ENCODE assay signal across 8 cellular contexts in genomic region chr3:138417559-138417982, GRCh38. TPM values are rescaled to one million over a fixed set of nuclear protein-coding genes. Genes with fewer than 3 reads are reported as not detected.
DNase-seq lines count a peak whose midpoint lies in the region; ATAC-seq and TF ChIP-seq lines count a peak whose summit lies in the region.

No MANE protein-coding gene starts in this region.

- no peak overlapping the region for H2AFZ ChIP-seq in hepatocyte

- no peaks in the 10 kb centered on the region for H3K9me2 ChIP-seq in hepatocyte (replicated peaks; ENCODE audit: insufficient read depth)

- peak; percentile 91 for ATAC-seq in HG02759 (IDR thresholded peaks at IDR 0.05; ENCODE audit: unreplicated experiment)
- no peak for ATAC-seq in HG03457 (IDR thresholded peaks at IDR 0.05; ENCODE audit: unreplicated experiment)

- H3K27me3 ChIP-seq in ascending aorta (no peaks in the 10 kb centered on the region), hepatocyte (no peaks in the 10 kb centered on the region), sigmoid colon (no peaks in the 10 kb centered on the region)

- peak; percentile 92 for TF ChIP-seq CTCF in GM12874 (IDR thresholded peaks at IDR 0.05; ENCODE audit: insufficient read depth, low read depth, low read length)
- TF ChIP-seq CTCF in ascending aorta (IDR thresholded peaks at IDR 0.05) = peak; percentile 63 to 90 (median 89)
- TF ChIP-seq CTCF in hepatocyte (IDR thresholded peaks at IDR 0.05; ENCODE audit: poor library complexity) = peak; percentile 97
- TF ChIP-seq CTCF in sigmoid colon (IDR thresholded peaks at IDR 0.05) = peak; percentile 81 to 94 (median 86)

- no peaks in the 10 kb centered on the region for H3K4me1 ChIP-seq in ascending aorta
- no peaks in the 10 kb centered on the region for H3K4me1 ChIP-seq in hepatocyte (ENCODE audit: insufficient read depth)
- peaks cover 0 to 7% (median 4%) of the 10 kb centered on the region in 4 donors for H3K4me1 ChIP-seq in sigmoid colon

- no peak overlapping the region for H3K4me3 ChIP-seq in ascending aorta
- H3K4me3 ChIP-seq in hepatocyte = no peak overlapping the region
- no peak overlapping the region for H3K4me3 ChIP-seq in sigmoid colon

- H3K27ac ChIP-seq in ascending aorta = no peak overlapping the region
- H3K27ac ChIP-seq in hepatocyte = no peak overlapping the region
- H3K27ac ChIP-seq in sigmoid colon = no peak overlapping the region

- H3K4me2 ChIP-seq in hepatocyte = no peak overlapping the region

- H3K36me3 ChIP-seq in ascending aorta (no peaks in the 10 kb centered on the region), hepatocyte (replicated peaks; ENCODE audit: insufficient read depth, low read depth) (no peaks in the 10 kb centered on the region), sigmoid colon (no peaks in the 10 kb centered on the region)

- H3K9me3 ChIP-seq in ascending aorta (no peaks in the 10 kb centered on the region), hepatocyte (ENCODE audit: low read depth) (no peaks in the 10 kb centered on the region), sigmoid colon (no peaks in the 10 kb centered on the region)

- no peak for TF ChIP-seq EP300 in sigmoid colon (IDR thresholded peaks at IDR 0.05)

- no peaks in the 10 kb centered on the region for H4K20me1 ChIP-seq in hepatocyte (ENCODE audit: insufficient read depth, poor library complexity, severe bottlenecking)

- no peaks in the 10 kb centered on the region for H3K79me2 ChIP-seq in hepatocyte

- 16% methylated on average over 7 of the region's 7 CpGs for WGBS in hepatocyte (ENCODE audit: low lambda C conversion rate, missing lambda C conversion rate)
- WGBS in sigmoid colon, 2 donors = 14 to 16% methylated on average over 7 of the region's 7 CpGs

- intact Hi-C loops in ascending aorta (cut with DNase I) (loop anchor here (2.0 to 5.0 kb wide), 3 partner anchors 85 to 911 kb away; no protein-coding TSS in a partner anchor), sigmoid colon (cut with DNase I) (loop anchor here (1.0 to 10.0 kb wide), 5 partner anchors 77 to 498 kb away; partner anchors contain the start of genes CEP70 and PIK3CB)

- peak; percentile 29 for DNase-seq in NCI-H187 treated with DMSO at 0.1 percent for 48 hours (lab: John Stamatoyannopoulos, UW)
- peak in 4 of 5 experiments; percentile 9 to 62 (median 36) for DNase-seq in T-helper 2 cell
- DNase-seq in ascending aorta (ENCODE audit: low spot score in 2 of 2) = peak in 1 of 2 donors; percentile 84
- peak; percentile 91 for DNase-seq in hepatocyte (ENCODE audit: low spot score)
- peak; percentile 90 for DNase-seq in sigmoid colon

- no peak for TF ChIP-seq POLR2A in sigmoid colon (IDR thresholded peaks at IDR 0.05)

RNA-seq across cellular contexts. Expression of gene ESYT3, which starts 16.8 kb away (rescaled TPM):
- total RNA-seq in ascending aorta = not detected
- total RNA-seq in hepatocyte = 0.60 and 1.1 TPM in 2 replicates
- polyA plus RNA-seq in hepatocyte = 0.47 TPM in 1 of 2 replicates, not detected in the other
- 10 to 100 TPM; 15.1 to 19.4 (median 17.2) TPM for total RNA-seq in sigmoid colon
- under 1 TPM; 0.23 to 0.63 (median 0.60) TPM for polyA plus RNA-seq in sigmoid colon
